In genomic region chr9:117771162-117771561, GRCh38 we compare ENCODE assay signal across 17 cellular contexts.
DNase-seq lines count a peak whose midpoint lies in the region; FAIRE-seq and TF ChIP-seq lines count a peak whose summit lies in the region.
"Had no signal": no experiment of that assay in that cellular context is flagged by ENCODE, and none has a peak within 500 bp of the region (broad histone marks: within the 10 kb centered on the region; RNA-seq: fewer than 3 reads in every experiment).

No MANE protein-coding gene starts in this region.

- H4K20me1 ChIP-seq in hepatocyte (ENCODE audit: insufficient read depth, poor library complexity, severe bottlenecking): no peaks in the 10 kb centered on the region

- H3K4me1 ChIP-seq in hepatocyte (ENCODE audit: insufficient read depth) (no peaks in the 10 kb centered on the region), small intestine (ENCODE audit: control insufficient read depth in 2 of 2, insufficient read depth in 1 of 2, low read depth in 1 of 2, low read length in 1 of 2) (no peaks in the 10 kb centered on the region)

- no peaks in the 10 kb centered on the region for H3K79me2 ChIP-seq in hepatocyte

- H3K36me3 Mint-ChIP-seq in activated CD4-positive, alpha-beta T cell treated with anti-CD3 and anti-CD28 coated beads, Interleukin-2, amount 10 ng/mL, durations not matched to agents 24 days and 14 days (ENCODE audit: low read depth): no peaks in the 10 kb centered on the region
- H3K36me3 Mint-ChIP-seq: CD8-positive, alpha-beta memory T cell had no signal

- DNase-seq in NCI-H1105 treated with DMSO at 0.1 percent for 48 hours (lab: John Stamatoyannopoulos, UW): peak; percentile 66
- peak; percentile 96 for DNase-seq in NCI-H69 (lab: John Stamatoyannopoulos, UW)
- DNase-seq in hepatocyte (ENCODE audit: low spot score): peak; percentile 7
- DNase-seq in small intestine: peak; percentile 10
- DNase-seq in foreskin fibroblast: no peak
- DNase-seq in HuH-7.5 (ENCODE audit: low spot score): no peak
- DNase-seq in activated CD4-positive, alpha-beta T cell treated with anti-CD3 and anti-CD28 coated beads, Interleukin-2, amount 10 ng/mL, durations not matched to agents 24 days and 14 days: no peak
- DNase-seq: CD8-positive, alpha-beta memory T cell; H9; NCI-H1048; NCI-H446 treated with DMSO at 0.1 percent for 48 hours; NK-92 treated with Interleukin-12 subunit alpha and Interleukin-12 subunit beta, amount 100 ng/mL, for 24 hours; OCI-M1; RPMI8226; SJCRH30 had no signal

- H3K4me3 Mint-ChIP-seq in activated CD4-positive, alpha-beta T cell treated with anti-CD3 and anti-CD28 coated beads, Interleukin-2, amount 10 ng/mL, durations not matched to agents 24 days and 14 days: no peak overlapping the region
- H3K4me3 Mint-ChIP-seq: CD8-positive, alpha-beta memory T cell; H9; T-helper 2 cell treated with Interferon-gamma antibody and Interleukin-4, amounts not matched to agents 5 μg/mL and 100 μg/mL, for 36 hours had no signal

- H3K4me1 Mint-ChIP-seq in activated CD4-positive, alpha-beta T cell treated with anti-CD3 and anti-CD28 coated beads, Interleukin-2, amount 10 ng/mL, durations not matched to agents 24 days and 14 days: no peaks in the 10 kb centered on the region
- H3K4me1 Mint-ChIP-seq: CD8-positive, alpha-beta memory T cell had no signal

- intact Hi-C loops in activated CD4-positive, alpha-beta T cell treated with anti-CD3 and anti-CD28 coated beads, Interleukin-2, amount 10 ng/mL, durations not matched to agents 24 days and 14 days (cut with micrococcal nuclease): no loop called here

- H3K27ac ChIP-seq in hepatocyte (peak overlapping the region; percentile 39), small intestine (ENCODE audit: low read depth in 1 of 2, low read length in 1 of 2) (no peak overlapping the region)
- H3K27ac ChIP-seq: SJCRH30 had no signal

- H3K4me2 ChIP-seq in hepatocyte: peak overlapping the region; percentile 61

- WGBS in hepatocyte (ENCODE audit: low lambda C conversion rate, missing lambda C conversion rate): 31% methylated on average over 4 of the region's 4 CpGs
- WGBS in small intestine, 3 donors: 10 to 29% (median 28%) methylated on average over 4 of the region's 4 CpGs

- H2AFZ ChIP-seq in hepatocyte: no peak overlapping the region

- H3K27ac Mint-ChIP-seq in activated CD4-positive, alpha-beta T cell treated with anti-CD3 and anti-CD28 coated beads, Interleukin-2, amount 10 ng/mL, durations not matched to agents 24 days and 14 days: no peak overlapping the region
- H3K27ac Mint-ChIP-seq: CD8-positive, alpha-beta memory T cell; H9; T-helper 2 cell treated with Interferon-gamma antibody and Interleukin-4, amounts not matched to agents 5 μg/mL and 100 μg/mL, for 36 hours had no signal

- H3K36me3 ChIP-seq in hepatocyte (replicated peaks; ENCODE audit: insufficient read depth, low read depth) (no peaks in the 10 kb centered on the region), small intestine (ENCODE audit: control insufficient read depth in 2 of 2, insufficient read depth in 2 of 2, low read length in 2 of 2) (no peaks in the 10 kb centered on the region)
- H3K36me3 ChIP-seq: SJCRH30 had no signal

- FAIRE-seq in small intestine (lab: Jason Lieb, UNC): no peak
- FAIRE-seq: HTR-8/SVneo had no signal

- no peaks in the 10 kb centered on the region for H3K9me2 ChIP-seq in hepatocyte (replicated peaks; ENCODE audit: insufficient read depth)

- no peaks in the 10 kb centered on the region for H3K9me3 Mint-ChIP-seq in activated CD4-positive, alpha-beta T cell treated with anti-CD3 and anti-CD28 coated beads, Interleukin-2, amount 10 ng/mL, durations not matched to agents 24 days and 14 days
- H3K9me3 Mint-ChIP-seq: CD8-positive, alpha-beta memory T cell; H9; T-helper 2 cell treated with Interferon-gamma antibody and Interleukin-4, amounts not matched to agents 5 μg/mL and 100 μg/mL, for 36 hours had no signal

- H3K27me3 ChIP-seq in hepatocyte (no peaks in the 10 kb centered on the region), small intestine (ENCODE audit: control insufficient read depth in 2 of 2, insufficient read depth in 2 of 2, low read length in 2 of 2) (no peaks in the 10 kb centered on the region)
- H3K27me3 ChIP-seq: SJCRH30 had no signal

- no peaks in the 10 kb centered on the region for H3K9me3 ChIP-seq in hepatocyte (ENCODE audit: low read depth)
- no peaks in the 10 kb centered on the region for H3K9me3 ChIP-seq in small intestine (ENCODE audit: control insufficient read depth, low read depth)

- TF ChIP-seq CTCF in hepatocyte (IDR thresholded peaks at IDR 0.05; ENCODE audit: poor library complexity): no peak
- TF ChIP-seq CTCF in foreskin fibroblast (IDR thresholded peaks at IDR 0.05; ENCODE audit: low read depth, low read length): no peak

- H3K27me3 Mint-ChIP-seq in activated CD4-positive, alpha-beta T cell treated with anti-CD3 and anti-CD28 coated beads, Interleukin-2, amount 10 ng/mL, durations not matched to agents 24 days and 14 days: peaks cover 16% of the 10 kb centered on the region

- H3K4me3 ChIP-seq in hepatocyte: no peak overlapping the region
- no peak overlapping the region for H3K4me3 ChIP-seq in small intestine (ENCODE audit: low read depth in 1 of 2, low read length in 2 of 2)
- no peak overlapping the region for H3K4me3 ChIP-seq in foreskin fibroblast (ENCODE audit: low read depth in 1 of 2, low read length in 2 of 2)
- H3K4me3 ChIP-seq: SJCRH30 had no signal

Comparison
In these comparisons a context has a peak if more than half of its experiments do, and no peak if none do; other contexts are left out.
1. DNase-seq: peak in NCI-H1105 treated with DMSO at 0.1 percent for 48 hours (single experiment), NCI-H69 (single experiment), hepatocyte (single experiment) and small intestine (single experiment); none in foreskin fibroblast (0 of 2), HuH-7.5 (single experiment) and activated CD4-positive, alpha-beta T cell treated with anti-CD3 and anti-CD28 coated beads, Interleukin-2, amount 10 ng/mL, durations not matched to agents 24 days and 14 days (single experiment).